ENCODE assay signal across 20 cellular contexts in the genomic region with DNA sequence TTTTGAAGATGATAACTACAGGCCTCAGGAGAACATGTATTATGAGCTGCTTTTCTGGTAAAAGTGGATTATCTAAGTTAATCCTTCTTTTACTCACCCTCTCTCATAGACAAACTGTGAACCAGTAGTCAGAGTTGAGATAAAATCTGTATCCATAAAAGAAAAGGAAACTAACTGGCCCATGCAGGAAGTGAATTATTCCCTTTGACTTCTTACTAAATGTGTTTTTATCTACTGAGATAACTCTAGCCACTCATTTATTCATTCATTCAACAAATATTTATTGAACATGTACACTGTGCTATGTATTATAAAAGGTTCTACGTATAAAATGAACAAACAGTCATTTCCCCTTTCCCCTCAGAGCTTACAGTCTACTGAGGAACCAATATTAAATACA. TPM values are rescaled to one million over a fixed set of nuclear protein-coding genes. Genes with fewer than 3 reads are reported as not detected.
DNase-seq lines count a peak whose midpoint lies in the region; ATAC-seq and TF ChIP-seq lines count a peak whose summit lies in the region.
"Had no signal": no experiment of that assay in that cellular context is flagged by ENCODE, and none has a peak within 500 bp of the region (broad histone marks: within the 10 kb centered on the region; RNA-seq: fewer than 3 reads in every experiment).

No MANE protein-coding gene starts in this region.

- DNase-seq in amniotic epithelial cell (ENCODE audit: low read depth) = peak; percentile 17
- DNase-seq in lung microvascular endothelial cell (ENCODE audit: low read depth in 2 of 2) = peak; percentile 31 to 59
- DNase-seq in GM23248 = no peak
- DNase-seq in testis = no peak
- DNase-seq: CD4-positive, alpha-beta memory T cell; DMS153; IMR-90; Karpas-422; MM.1S; NCI-H1105; NCI-H1694; NCI-H2081 treated with DMSO at 0.1 percent for 48 hours; NCI-H510A; SJCRH30 had no signal

- H3K9me2 ChIP-seq in Loucy (replicated peaks; ENCODE audit: low read depth, low read length) (no peaks in the 10 kb centered on the region), GM23248 (ENCODE audit: insufficient read depth) (no peaks in the 10 kb centered on the region)

- H4K20me1 ChIP-seq in Loucy (ENCODE audit: insufficient read depth, low read length, poor library complexity, severe bottlenecking) (no peaks in the 10 kb centered on the region), GM23248 (ENCODE audit: insufficient read depth) (no peaks in the 10 kb centered on the region)
- H4K20me1 ChIP-seq: BLaER1 had no signal

- intact Hi-C loops in testis (cut with DNase I; ENCODE audit: low total_unique reads) = no loop called here

- H3K9ac ChIP-seq in Loucy (ENCODE audit: low read depth, low read length, poor library complexity, severe bottlenecking) = no peak overlapping the region
- H3K9ac ChIP-seq in GM23248 = no peak overlapping the region
- H3K9ac ChIP-seq: BLaER1 had no signal

- H3K4me2 ChIP-seq in Loucy (ENCODE audit: low read depth, low read length, poor library complexity, severe bottlenecking) (peak overlapping the region; percentile 22), GM23248 (ENCODE audit: unreplicated experiment) (no peak overlapping the region)
- H3K4me2 ChIP-seq: BLaER1 had no signal

- H3K4me1 ChIP-seq in ACC112 (ENCODE audit: control insufficient read depth, insufficient read depth, low read length, unreplicated experiment) (peaks cover 16% of the 10 kb centered on the region), Loucy (ENCODE audit: insufficient read depth, low read length, poor library complexity, severe bottlenecking) (peaks cover 20% of the 10 kb centered on the region), GM23248 (ENCODE audit: insufficient read depth) (peaks cover 10% of the 10 kb centered on the region), testis (no peaks in the 10 kb centered on the region), gastroesophageal sphincter (no peaks in the 10 kb centered on the region)
- H3K4me1 ChIP-seq: BLaER1, SJCRH30 had no signal

- WGBS in GM23248 (ENCODE audit: low coverage in 1 of 2, low lambda C conversion rate in 2 of 2, missing lambda C conversion rate in 2 of 2), 2 experiments = 59 to 80% methylated on average over 1 of the region's 1 CpG
- 88 to 91% methylated on average over 1 of the region's 1 CpG for WGBS in testis, 2 donors
- WGBS in gastroesophageal sphincter (ENCODE audit: low coverage in 1 of 2), 2 donors = 57 to 68% methylated on average over 1 of the region's 1 CpG

- TF ChIP-seq CTCF in Loucy (conservative IDR thresholded peaks at IDR 0.05; ENCODE audit: low read length) (no peak), testis (IDR thresholded peaks at IDR 0.05) (no peak), gastroesophageal sphincter (IDR thresholded peaks at IDR 0.05) (no peak)

- no peak for TF ChIP-seq EP300 in gastroesophageal sphincter (IDR thresholded peaks at IDR 0.05)

- TF ChIP-seq POLR2A in testis (IDR thresholded peaks at IDR 0.05) (no peak), gastroesophageal sphincter (IDR thresholded peaks at IDR 0.05) (no peak)

- ATAC-seq in GM18520 (IDR thresholded peaks at IDR 0.05; ENCODE audit: unreplicated experiment) (no peak), gastroesophageal sphincter (no peak)

- H3F3A ChIP-seq in Loucy (ENCODE audit: low read depth) (no peaks in the 10 kb centered on the region), GM23248 (ENCODE audit: insufficient read depth) (0 out of 2 replicates have a peak, but pooled peaks cover 3% of the 10 kb centered on the region)

- peak overlapping the region; percentile 17 for H2AFZ ChIP-seq in ACC112 (ENCODE audit: low read length, unreplicated experiment)
- no peak overlapping the region for H2AFZ ChIP-seq in Loucy (ENCODE audit: low read length)
- H2AFZ ChIP-seq in GM23248 = no peak overlapping the region

- H3K27me3 ChIP-seq in ACC112 (ENCODE audit: insufficient read depth, low read length) (no peaks in the 10 kb centered on the region), Loucy (ENCODE audit: insufficient read depth, low read length, poor library complexity, severe bottlenecking) (no peaks in the 10 kb centered on the region), GM23248 (replicated peaks; ENCODE audit: insufficient read depth) (no peaks in the 10 kb centered on the region), testis (no peaks in the 10 kb centered on the region), gastroesophageal sphincter (no peaks in the 10 kb centered on the region)
- H3K27me3 ChIP-seq: BLaER1, SJCRH30 had no signal

- no peaks in the 10 kb centered on the region for H3K9me3 ChIP-seq in Loucy (ENCODE audit: insufficient read depth, low read depth, low read length)
- H3K9me3 ChIP-seq in GM23248 (ENCODE audit: low read depth) = no peaks in the 10 kb centered on the region
- H3K9me3 ChIP-seq in testis = no peaks in the 10 kb centered on the region
- no peaks in the 10 kb centered on the region for H3K9me3 ChIP-seq in gastroesophageal sphincter
- H3K9me3 ChIP-seq: BLaER1, HAP-1, SJCRH30 had no signal

- H3K36me3 ChIP-seq in ACC112 (ENCODE audit: insufficient read depth, low read length) (peaks cover 20% of the 10 kb centered on the region; the same call in 1 of the 2 replicates), Loucy (ENCODE audit: insufficient read depth, low read length) (no peaks in the 10 kb centered on the region), GM23248 (ENCODE audit: low read depth) (peaks cover 12% of the 10 kb centered on the region; the same call in 1 of the 2 replicates), testis (ENCODE audit: low read depth, missing control alignments) (no peaks in the 10 kb centered on the region), gastroesophageal sphincter (peaks cover 0 to 60% of the 10 kb centered on the region in 2 donors)
- H3K36me3 ChIP-seq: BLaER1 had no signal

- H3K79me2 ChIP-seq in ACC112 (ENCODE audit: control insufficient read depth, insufficient read depth, low read length, unreplicated experiment) (peaks cover 13% of the 10 kb centered on the region), Loucy (ENCODE audit: insufficient read depth, low read length) (no peaks in the 10 kb centered on the region), GM23248 (ENCODE audit: insufficient read depth) (no peaks in the 10 kb centered on the region)

- H3K27ac ChIP-seq in ACC112 (ENCODE audit: low read depth, low read length) = no peak overlapping the region
- no peak overlapping the region for H3K27ac ChIP-seq in GM23248
- H3K27ac ChIP-seq in testis = no peak overlapping the region
- H3K27ac ChIP-seq in gastroesophageal sphincter = no peak overlapping the region
- H3K27ac ChIP-seq: BLaER1, SJCRH30 had no signal

- H3K4me3 ChIP-seq in ACC112 (ENCODE audit: low read depth, low read length) (no peak overlapping the region), Loucy (ENCODE audit: low read length, poor library complexity, severe bottlenecking) (no peak overlapping the region), GM23248 (no peak overlapping the region), testis (no peak overlapping the region), gastroesophageal sphincter (no peak overlapping the region)
- H3K4me3 ChIP-seq: BLaER1, HAP-1, SJCRH30 had no signal

- in situ Hi-C loops in GM23248 (cut with MboI) = no loop called here

RNA-seq across cellular contexts. Expression of gene WDR35, which starts 10.0 kb away (rescaled TPM):
- 5.2 and 5.8 TPM in 2 replicates for total RNA-seq in lung microvascular endothelial cell
- 7.3 and 9.1 TPM in 2 replicates for total RNA-seq in GM23248 (2014; rRNA removed; shearing (Covaris generic))
- 2.6 and 3.2 TPM in 2 replicates for polyA plus RNA-seq in GM23248 (2016; fragmentation: Nextera tagmentation; extraction: Ambion mirVana)
- total RNA-seq in testis = 10 to 100 TPM; 18.5 to 24.9 TPM
- polyA plus RNA-seq in testis (ENCODE audit: insufficient read depth, low read depth, low replicate concordance) = 23.6 TPM
- total RNA-seq in gastroesophageal sphincter = 10 to 100 TPM; 10.1 to 22.2 (median 17.7) TPM

RNA-seq across cellular contexts. Expression of gene MATN3, which starts 32.5 kb away (rescaled TPM):
- 0.20 and 0.87 TPM in 2 replicates for total RNA-seq in lung microvascular endothelial cell
- total RNA-seq in GM23248 (2014; rRNA removed; shearing (Covaris generic)) = 0.25 and 0.54 TPM in 2 replicates
- 1.7 and 2.0 TPM in 2 replicates for polyA plus RNA-seq in GM23248 (2016; fragmentation: Nextera tagmentation; extraction: Ambion mirVana)
- 1 to 10 TPM; 1.9 to 2.1 TPM for total RNA-seq in testis
- polyA plus RNA-seq in testis (ENCODE audit: insufficient read depth, low read depth, low replicate concordance) = 2.7 TPM
- 1 to 10 TPM in 2 of 4 donors, under 1 TPM in 1, not detected in 1; 0.67 to 2.5 (median 1.0) TPM for total RNA-seq in gastroesophageal sphincter
- total RNA-seq: CD4-positive, alpha-beta memory T cell had no signal
- polyA plus RNA-seq: CD4-positive, alpha-beta memory T cell had no signal

Comparison
In these comparisons a context has a peak if more than half of its experiments do, and no peak if none do; other contexts are left out.
1. DNase-seq: peak in amniotic epithelial cell (single experiment) and lung microvascular endothelial cell (2 of 2); none in GM23248 (single experiment) and testis (single experiment).